ENCODE assay signal across 8 cellular contexts in the genomic region with DNA sequence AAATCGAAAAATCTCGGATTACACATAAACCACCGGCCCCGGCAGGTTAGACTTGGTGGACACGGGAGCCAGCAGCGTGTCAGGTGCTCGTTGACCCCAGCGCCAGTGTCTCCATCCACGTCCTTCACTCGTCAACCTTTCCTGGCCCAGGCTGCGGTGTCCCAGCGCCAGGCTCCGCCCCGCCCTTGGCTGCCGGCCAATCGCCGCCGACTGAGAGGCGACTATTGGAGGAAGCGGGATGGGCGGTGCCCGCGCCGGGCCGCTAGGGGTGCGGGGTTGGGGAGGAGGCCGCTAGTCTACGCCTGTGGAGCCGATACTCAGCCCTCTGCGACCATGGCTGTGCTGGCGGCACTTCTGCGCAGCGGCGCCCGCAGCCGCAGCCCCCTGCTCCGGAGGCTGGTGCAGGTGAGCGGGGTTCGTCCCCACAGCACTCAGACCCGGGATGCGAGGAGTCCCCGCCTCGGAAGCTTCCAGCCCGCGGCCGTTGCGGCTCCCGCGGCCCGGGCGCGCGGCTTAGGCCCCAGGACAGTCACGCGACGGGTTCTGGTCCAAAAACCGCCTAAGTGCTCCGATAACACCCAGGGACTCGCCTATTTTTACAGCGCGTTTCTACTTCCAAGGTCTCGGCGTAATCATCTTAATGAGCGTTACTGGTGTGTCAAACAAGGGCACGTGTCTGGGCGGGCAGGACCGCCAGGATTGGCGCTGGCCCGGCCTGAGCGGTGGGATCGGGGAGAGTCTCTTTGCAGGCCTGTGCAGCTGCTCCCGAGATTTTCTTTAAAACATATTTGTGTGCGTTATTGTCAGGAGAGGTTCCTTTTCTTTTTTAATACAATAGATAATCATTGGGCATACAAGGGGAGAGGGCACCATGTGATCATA. TPM values are rescaled to one million over a fixed set of nuclear protein-coding genes. Genes with fewer than 3 reads are reported as not detected.
DNase-seq lines count a peak whose midpoint lies in the region; ATAC-seq and TF ChIP-seq lines count a peak whose summit lies in the region.

A gene (plus strand): TSS at position 294 of the 882 bp plus-strand sequence. CDS start 40 bp downstream, at position 334.

- H3K27me3 ChIP-seq in kidney epithelial cell (ENCODE audit: control insufficient read depth, insufficient read depth, low read length) = no peaks in the 10 kb centered on the region

- peak within 1 kb of the TSS; percentile 71 for H3K4me3 ChIP-seq in kidney epithelial cell (ENCODE audit: low read depth, low read length)

- DNase-seq in Ammon's horn (ENCODE audit: low spot score) (peak; percentile 95), NCI-H460 (ENCODE audit: extremely low read depth, low read depth) (peak; percentile 86), cerebellum (ENCODE audit: low spot score) (peak; percentile 94), kidney epithelial cell (ENCODE audit: low read depth) (peak; percentile 44)
- peak; percentile 92 for DNase-seq in activated CD4-positive, alpha-beta T cell treated with anti-CD3 and anti-CD28 coated beads for 1 hour
- peak; percentile 91 to 94 for DNase-seq in stimulated activated CD4-positive, alpha-beta T cell treated with anti-CD3 and anti-CD28 coated beads, Interleukin-1b, Interleukin-23, amount 100 ng/mL, for 1 hour (ENCODE audit: low read depth in 2 of 2)

- no peaks in the 10 kb centered on the region for H3K36me3 ChIP-seq in kidney epithelial cell (ENCODE audit: control insufficient read depth, insufficient read depth, low read length)

- peak; percentile 11 for TF ChIP-seq CTCF in kidney epithelial cell (IDR thresholded peaks at IDR 0.05; ENCODE audit: insufficient read depth, low read length, poor library complexity, severe bottlenecking)

- ATAC-seq in GM19043 (IDR thresholded peaks at IDR 0.05; ENCODE audit: low read depth, unreplicated experiment) (peak; percentile 96), HG03378 (IDR thresholded peaks at IDR 0.05; ENCODE audit: unreplicated experiment) (peak; percentile 88)

RNA-seq across cellular contexts. Expression of the gene that starts here (rescaled TPM):
- total RNA-seq in NCI-H460 (2014; rRNA removed; shearing (Covaris generic)) = 160 and 163 TPM in 2 replicates
- 134 and 138 TPM in 2 replicates for polyA plus RNA-seq in NCI-H460 (2014; cell fraction: nucleus; rRNA removed)
- total RNA-seq in cerebellum = 59.1 TPM
- total RNA-seq in kidney epithelial cell = 70.7 and 75.8 TPM in 2 replicates

Comparison
In these comparisons a context has a peak if more than half of its experiments do, and no peak if none do; other contexts are left out.
1. Peak in every context shown above with its lines: DNase-seq, ATAC-seq and H3K4me3 ChIP-seq.
2. DNase-seq: peak in every context shown above with its lines; median percentile 95 in Ammon's horn; 94 in cerebellum; 92 in stimulated activated CD4-positive, alpha-beta T cell treated with anti-CD3 and anti-CD28 coated beads, Interleukin-1b, Interleukin-23, amount 100 ng/mL, for 1 hour; 92 in activated CD4-positive, alpha-beta T cell treated with anti-CD3 and anti-CD28 coated beads for 1 hour; 86 in NCI-H460; 44 in kidney epithelial cell.